1 cellular context compared by ENCODE assay signal in the genomic region with DNA sequence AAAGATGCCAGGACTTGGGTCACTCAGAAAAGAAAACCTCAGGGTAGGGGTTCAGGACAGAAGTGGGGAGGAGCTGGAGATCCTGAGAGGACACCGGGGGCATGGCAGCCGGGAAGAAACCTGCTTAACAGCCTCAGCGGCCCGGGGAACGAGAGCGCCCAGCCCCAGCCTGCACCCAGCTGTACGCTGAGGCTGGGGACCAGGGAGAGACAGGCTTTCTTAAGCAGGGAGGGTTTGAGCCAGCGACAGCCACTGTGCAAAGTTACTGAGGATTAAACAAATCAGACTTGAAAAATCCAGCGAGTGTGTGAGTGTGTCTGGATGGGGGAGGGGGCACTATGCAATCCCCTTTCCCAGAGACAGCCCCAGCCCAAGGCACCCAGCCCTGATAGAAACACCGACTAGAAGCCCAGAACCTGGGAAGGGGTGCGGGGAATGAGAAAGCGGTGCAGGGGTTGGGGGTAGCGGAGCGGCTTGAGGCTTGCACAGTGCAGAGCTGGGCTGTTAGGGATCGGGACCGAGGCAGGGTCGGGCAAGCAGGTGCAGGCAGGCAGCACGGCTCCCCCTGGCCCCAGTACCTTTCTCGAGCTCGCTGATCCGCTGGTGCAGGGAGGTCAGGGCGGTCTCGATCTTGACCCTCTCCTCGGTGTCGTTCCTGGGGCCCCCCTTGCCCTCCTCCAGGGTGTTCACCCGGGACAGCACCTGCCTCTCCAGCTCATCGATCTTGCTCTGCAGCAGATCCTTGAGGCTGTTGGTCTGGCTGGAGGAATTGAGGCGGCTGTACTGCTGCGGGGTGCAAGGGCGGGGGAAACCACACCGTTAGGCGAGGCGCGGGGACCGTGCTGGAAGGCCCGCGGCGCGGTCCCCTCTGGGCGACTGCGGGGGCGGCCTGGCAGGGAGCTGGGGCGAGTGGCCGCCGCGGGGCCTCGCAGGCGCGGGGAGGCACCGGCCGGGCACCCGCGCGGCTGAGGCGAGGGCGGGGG.
A peak's percentile ranks its signal among the peaks of the same experiment; 100 is the strongest.
TF ChIP-seq lines count a peak whose summit lies in the region.

No MANE protein-coding gene starts in this region.

TF ChIP-seq in HEK293, 187 proteins besides CTCF, POLR2A, EP300 and RAD21 (continued from another document and continues in another):
- TF ChIP-seq ZBTB26 (tag by site-specific recombination; optimal IDR thresholded peaks at IDR 0.05) (peak; percentile 78), YY1 (tag by site-specific recombination; IDR thresholded peaks at IDR 0.05) (no peak), ZNF133 (tag by site-specific recombination; IDR thresholded peaks at IDR 0.05) (no peak), SCRT2 (tag by site-specific recombination; IDR thresholded peaks at IDR 0.05) (no peak), KLF1 (tag by site-specific recombination; IDR thresholded peaks at IDR 0.05) (no peak), ZBTB8A (tag by site-specific recombination; IDR thresholded peaks at IDR 0.05) (0 out of 2 replicates have a peak, but pooled peaks have one; percentile 1), ZNF785 (tag by site-specific recombination; IDR thresholded peaks at IDR 0.05) (no peak), AEBP2 (tag by site-specific recombination; IDR thresholded peaks at IDR 0.05; ENCODE audit: borderline replicate concordance) (no peak), ZSCAN30 (tag by site-specific recombination; IDR thresholded peaks at IDR 0.05) (no peak), ZNF350 (tag by site-specific recombination; IDR thresholded peaks at IDR 0.05) (no peak), ZNF521 (tag by site-specific recombination; IDR thresholded peaks at IDR 0.05) (no peak), ZNF214 (tag by site-specific recombination; IDR thresholded peaks at IDR 0.05; ENCODE audit: borderline replicate concordance) (no peak), WT1 (tag by site-specific recombination; IDR thresholded peaks at IDR 0.05) (no peak), ZNF266 (tag by site-specific recombination; IDR thresholded peaks at IDR 0.05; ENCODE audit: low read depth) (no peak), ZNF23 (tag by site-specific recombination; IDR thresholded peaks at IDR 0.05; ENCODE audit: borderline replicate concordance) (no peak), ZNF677 (tag by site-specific recombination; IDR thresholded peaks at IDR 0.05) (no peak), INSM2 (tag by site-specific recombination; IDR thresholded peaks at IDR 0.05) (no peak), ZNF624 (tag by site-specific recombination; IDR thresholded peaks at IDR 0.05) (no peak), TCF7L2 (IDR thresholded peaks at IDR 0.05; ENCODE audit: borderline replicate concordance, low read depth, low read length) (no peak), ZNF26 (tag by site-specific recombination; IDR thresholded peaks at IDR 0.05) (no peak), ZNF600 (tag by site-specific recombination; IDR thresholded peaks at IDR 0.05) (peak; percentile 96), GLIS2 (tag by site-specific recombination; IDR thresholded peaks at IDR 0.05) (peak; percentile 83), ZNF341 (tag by site-specific recombination; IDR thresholded peaks at IDR 0.05; ENCODE audit: low read depth) (peak; percentile 17; the same call in 1 of the 2 replicates), ZEB2 (tag by site-specific recombination; IDR thresholded peaks at IDR 0.05) (no peak), ZNF132 (tag by site-specific recombination; IDR thresholded peaks at IDR 0.05; ENCODE audit: borderline replicate concordance) (no peak), ZNF184 (tag by site-specific recombination; IDR thresholded peaks at IDR 0.05) (no peak), ZNF776 (tag by site-specific recombination; IDR thresholded peaks at IDR 0.05; ENCODE audit: borderline replicate concordance) (no peak), ZNF366 (tag by site-specific recombination; conservative IDR thresholded peaks at IDR 0.05) (no peak), ZNF10 (tag by site-specific recombination; IDR thresholded peaks at IDR 0.05) (peak; percentile 77; the same call in 1 of the 2 replicates), ZFP37 (tag by site-specific recombination; IDR thresholded peaks at IDR 0.05) (peak; percentile 55; the same call in 1 of the 2 replicates), ZNF654 (tag by site-specific recombination; IDR thresholded peaks at IDR 0.05; ENCODE audit: low read depth) (no peak), ZNF311 (tag by site-specific recombination; IDR thresholded peaks at IDR 0.05; ENCODE audit: borderline replicate concordance) (no peak), ZNF223 (tag by site-specific recombination; IDR thresholded peaks at IDR 0.05) (peak; percentile 86), ZBTB48 (tag by site-specific recombination; IDR thresholded peaks at IDR 0.05) (peak; percentile 95), ZNF335 (tag by site-specific recombination; conservative IDR thresholded peaks at IDR 0.05) (peak; percentile 54), ZNF513 (tag by site-specific recombination; IDR thresholded peaks at IDR 0.05) (no peak), YY2 (tag by site-specific recombination; IDR thresholded peaks at IDR 0.05) (no peak), ZIC2 (tag by site-specific recombination; IDR thresholded peaks at IDR 0.05) (peak; percentile 66), ZSCAN23 (tag by site-specific recombination; IDR thresholded peaks at IDR 0.05) (no peak)
- TF ChIP-seq, protein P1, sequence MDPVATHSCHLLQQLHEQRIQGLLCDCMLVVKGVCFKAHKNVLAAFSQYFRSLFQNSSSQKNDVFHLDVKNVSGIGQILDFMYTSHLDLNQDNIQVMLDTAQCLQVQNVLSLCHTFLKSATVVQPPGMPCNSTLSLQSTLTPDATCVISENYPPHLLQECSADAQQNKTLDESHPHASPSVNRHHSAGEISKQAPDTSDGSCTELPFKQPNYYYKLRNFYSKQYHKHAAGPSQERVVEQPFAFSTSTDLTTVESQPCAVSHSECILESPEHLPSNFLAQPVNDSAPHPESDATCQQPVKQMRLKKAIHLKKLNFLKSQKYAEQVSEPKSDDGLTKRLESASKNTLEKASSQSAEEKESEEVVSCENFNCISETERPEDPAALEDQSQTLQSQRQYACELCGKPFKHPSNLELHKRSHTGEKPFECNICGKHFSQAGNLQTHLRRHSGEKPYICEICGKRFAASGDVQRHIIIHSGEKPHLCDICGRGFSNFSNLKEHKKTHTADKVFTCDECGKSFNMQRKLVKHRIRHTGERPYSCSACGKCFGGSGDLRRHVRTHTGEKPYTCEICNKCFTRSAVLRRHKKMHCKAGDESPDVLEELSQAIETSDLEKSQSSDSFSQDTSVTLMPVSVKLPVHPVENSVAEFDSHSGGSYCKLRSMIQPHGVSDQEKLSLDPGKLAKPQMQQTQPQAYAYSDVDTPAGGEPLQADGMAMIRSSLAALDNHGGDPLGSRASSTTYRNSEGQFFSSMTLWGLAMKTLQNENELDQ (tag by site-specific recombination; IDR thresholded peaks at IDR 0.05; ENCODE audit: low read depth): no peak
- TF ChIP-seq, protein P2, sequence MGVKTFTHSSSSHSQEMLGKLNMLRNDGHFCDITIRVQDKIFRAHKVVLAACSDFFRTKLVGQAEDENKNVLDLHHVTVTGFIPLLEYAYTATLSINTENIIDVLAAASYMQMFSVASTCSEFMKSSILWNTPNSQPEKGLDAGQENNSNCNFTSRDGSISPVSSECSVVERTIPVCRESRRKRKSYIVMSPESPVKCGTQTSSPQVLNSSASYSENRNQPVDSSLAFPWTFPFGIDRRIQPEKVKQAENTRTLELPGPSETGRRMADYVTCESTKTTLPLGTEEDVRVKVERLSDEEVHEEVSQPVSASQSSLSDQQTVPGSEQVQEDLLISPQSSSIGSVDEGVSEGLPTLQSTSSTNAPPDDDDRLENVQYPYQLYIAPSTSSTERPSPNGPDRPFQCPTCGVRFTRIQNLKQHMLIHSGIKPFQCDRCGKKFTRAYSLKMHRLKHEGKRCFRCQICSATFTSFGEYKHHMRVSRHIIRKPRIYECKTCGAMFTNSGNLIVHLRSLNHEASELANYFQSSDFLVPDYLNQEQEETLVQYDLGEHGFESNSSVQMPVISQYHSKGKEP (tag by site-specific recombination; IDR thresholded peaks at IDR 0.05): no peak
- TF ChIP-seq, protein P3, sequence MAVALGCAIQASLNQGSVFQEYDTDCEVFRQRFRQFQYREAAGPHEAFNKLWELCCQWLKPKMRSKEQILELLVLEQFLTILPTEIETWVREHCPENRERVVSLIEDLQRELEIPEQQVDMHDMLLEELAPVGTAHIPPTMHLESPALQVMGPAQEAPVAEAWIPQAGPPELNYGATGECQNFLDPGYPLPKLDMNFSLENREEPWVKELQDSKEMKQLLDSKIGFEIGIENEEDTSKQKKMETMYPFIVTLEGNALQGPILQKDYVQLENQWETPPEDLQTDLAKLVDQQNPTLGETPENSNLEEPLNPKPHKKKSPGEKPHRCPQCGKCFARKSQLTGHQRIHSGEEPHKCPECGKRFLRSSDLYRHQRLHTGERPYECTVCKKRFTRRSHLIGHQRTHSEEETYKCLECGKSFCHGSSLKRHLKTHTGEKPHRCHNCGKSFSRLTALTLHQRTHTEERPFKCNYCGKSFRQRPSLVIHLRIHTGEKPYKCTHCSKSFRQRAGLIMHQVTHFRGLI (tag by site-specific recombination; IDR thresholded peaks at IDR 0.05): no peak; the same call in 1 of the 2 replicates
- TF ChIP-seq, protein P4, sequence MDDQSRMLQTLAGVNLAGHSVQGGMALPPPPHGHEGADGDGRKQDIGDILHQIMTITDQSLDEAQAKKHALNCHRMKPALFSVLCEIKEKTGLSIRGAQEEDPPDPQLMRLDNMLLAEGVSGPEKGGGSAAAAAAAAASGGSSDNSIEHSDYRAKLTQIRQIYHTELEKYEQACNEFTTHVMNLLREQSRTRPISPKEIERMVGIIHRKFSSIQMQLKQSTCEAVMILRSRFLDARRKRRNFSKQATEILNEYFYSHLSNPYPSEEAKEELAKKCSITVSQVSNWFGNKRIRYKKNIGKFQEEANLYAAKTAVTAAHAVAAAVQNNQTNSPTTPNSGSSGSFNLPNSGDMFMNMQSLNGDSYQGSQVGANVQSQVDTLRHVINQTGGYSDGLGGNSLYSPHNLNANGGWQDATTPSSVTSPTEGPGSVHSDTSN (CRISPR knock-in tag; IDR thresholded peaks at IDR 0.05): no peak
- TF ChIP-seq, protein P5, sequence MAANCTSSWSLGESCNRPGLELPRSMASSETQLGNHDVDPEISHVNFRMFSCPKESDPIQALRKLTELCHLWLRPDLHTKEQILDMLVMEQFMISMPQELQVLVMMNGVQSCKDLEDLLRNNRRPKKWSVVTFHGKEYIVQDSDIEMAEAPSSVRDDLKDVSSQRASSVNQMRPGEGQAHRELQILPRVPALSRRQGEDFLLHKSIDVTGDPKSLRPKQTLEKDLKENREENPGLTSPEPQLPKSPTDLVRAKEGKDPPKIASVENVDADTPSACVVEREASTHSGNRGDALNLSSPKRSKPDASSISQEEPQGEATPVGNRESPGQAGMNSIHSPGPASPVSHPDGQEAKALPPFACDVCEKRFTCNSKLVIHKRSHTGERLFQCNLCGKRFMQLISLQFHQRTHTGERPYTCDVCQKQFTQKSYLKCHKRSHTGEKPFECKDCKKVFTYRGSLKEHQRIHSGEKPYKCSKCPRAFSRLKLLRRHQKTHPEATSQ (tag by site-specific recombination; IDR thresholded peaks at IDR 0.05): no peak
